Comparison of ENCODE assay signal across 1 cellular context in the genomic region with DNA sequence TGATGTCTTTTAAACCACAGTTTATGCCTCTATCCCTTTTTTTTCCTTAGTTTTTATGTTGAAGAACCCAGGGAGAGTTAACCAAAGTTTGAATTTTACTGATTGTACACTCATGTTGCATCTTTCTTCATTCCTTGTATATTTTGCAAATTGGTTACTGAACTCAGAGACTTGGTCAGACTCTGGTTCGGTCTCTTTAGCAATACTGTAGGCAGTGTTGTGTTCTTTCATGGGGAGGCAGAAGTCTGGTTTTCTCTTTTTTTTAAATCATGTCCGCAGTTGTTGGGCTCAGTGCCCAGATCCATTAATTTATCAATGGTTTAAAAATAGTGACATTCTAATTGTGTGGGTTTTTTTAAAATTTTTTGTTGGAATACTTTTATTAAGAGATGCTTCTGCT.
TF ChIP-seq lines count a peak whose summit lies in the region.

No MANE protein-coding gene starts in this region.

TF ChIP-seq in SK-N-SH, 30 proteins besides CTCF, POLR2A, EP300 and RAD21:
- TF ChIP-seq REST (IDR thresholded peaks at IDR 0.05; ENCODE audit: low read depth, low read length): no peak
- no peak for TF ChIP-seq YY1 (IDR thresholded peaks at IDR 0.05; ENCODE audit: low read depth)
- no peak for TF ChIP-seq GABPA (IDR thresholded peaks at IDR 0.05; ENCODE audit: low read depth)
- TF ChIP-seq, protein P1, sequence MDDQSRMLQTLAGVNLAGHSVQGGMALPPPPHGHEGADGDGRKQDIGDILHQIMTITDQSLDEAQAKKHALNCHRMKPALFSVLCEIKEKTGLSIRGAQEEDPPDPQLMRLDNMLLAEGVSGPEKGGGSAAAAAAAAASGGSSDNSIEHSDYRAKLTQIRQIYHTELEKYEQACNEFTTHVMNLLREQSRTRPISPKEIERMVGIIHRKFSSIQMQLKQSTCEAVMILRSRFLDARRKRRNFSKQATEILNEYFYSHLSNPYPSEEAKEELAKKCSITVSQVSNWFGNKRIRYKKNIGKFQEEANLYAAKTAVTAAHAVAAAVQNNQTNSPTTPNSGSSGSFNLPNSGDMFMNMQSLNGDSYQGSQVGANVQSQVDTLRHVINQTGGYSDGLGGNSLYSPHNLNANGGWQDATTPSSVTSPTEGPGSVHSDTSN (IDR thresholded peaks at IDR 0.05): no peak
- TF ChIP-seq SMC3 (IDR thresholded peaks at IDR 0.05; ENCODE audit: low read depth, low read length): no peak
- no peak for TF ChIP-seq MAX (IDR thresholded peaks at IDR 0.05; ENCODE audit: low read depth)
- TF ChIP-seq, protein P2, sequence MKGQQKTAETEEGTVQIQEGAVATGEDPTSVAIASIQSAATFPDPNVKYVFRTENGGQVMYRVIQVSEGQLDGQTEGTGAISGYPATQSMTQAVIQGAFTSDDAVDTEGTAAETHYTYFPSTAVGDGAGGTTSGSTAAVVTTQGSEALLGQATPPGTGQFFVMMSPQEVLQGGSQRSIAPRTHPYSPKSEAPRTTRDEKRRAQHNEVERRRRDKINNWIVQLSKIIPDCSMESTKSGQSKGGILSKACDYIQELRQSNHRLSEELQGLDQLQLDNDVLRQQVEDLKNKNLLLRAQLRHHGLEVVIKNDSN (IDR thresholded peaks at IDR 0.05; ENCODE audit: borderline replicate concordance, low read depth): no peak
